27 cellular contexts compared by ENCODE assay signal in the genomic region with DNA sequence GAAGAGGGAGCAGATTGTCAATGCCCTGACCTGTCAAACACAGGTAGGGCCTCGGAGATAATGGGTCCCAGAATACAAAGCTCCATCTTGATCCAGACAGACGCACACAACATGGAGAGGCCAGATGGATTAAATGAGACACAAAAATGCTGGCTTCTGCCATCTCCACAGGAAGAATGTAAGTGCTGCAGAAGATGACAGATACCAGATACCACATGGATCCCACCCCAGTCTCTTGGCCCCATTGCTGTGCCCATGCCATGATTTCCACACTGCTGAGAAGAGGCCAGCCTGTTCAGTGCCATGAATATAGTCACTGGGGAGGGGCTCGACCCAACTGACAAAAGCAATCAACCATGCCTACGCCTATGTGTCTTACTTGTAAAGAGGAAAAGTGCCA.
"Had no signal": no experiment of that assay in that cellular context is flagged by ENCODE, and none has a peak within 500 bp of the region (broad histone marks: within the 10 kb centered on the region; RNA-seq: fewer than 3 reads in every experiment).

No MANE protein-coding gene starts in this region.

- FAIRE-seq: endothelial cell of umbilical vein, islet of Langerhans had no signal

- H3K4me2 ChIP-seq: neural progenitor cell, smooth muscle cell had no signal

- H3K9me3 ChIP-seq: breast epithelium, left ventricle myocardium inferior, right atrium auricular region, upper lobe of left lung, vagina had no signal

- H3K36me3 ChIP-seq: breast epithelium, neural progenitor cell, right atrium auricular region had no signal

- H3K27ac ChIP-seq: breast epithelium, foreskin keratinocyte, left ventricle myocardium inferior, neural progenitor cell, parathyroid adenoma, right atrium auricular region, upper lobe of left lung, vagina had no signal

- H3K4me3 ChIP-seq: breast epithelium, left ventricle myocardium inferior, lung, neural progenitor cell, right atrium auricular region, smooth muscle cell, upper lobe of left lung, vagina had no signal

- H3K4me1 ChIP-seq: breast epithelium, foreskin keratinocyte, neural progenitor cell, upper lobe of left lung had no signal

- H3K9ac ChIP-seq: neural progenitor cell, parathyroid adenoma had no signal

- DNase-seq: activated CD4-positive, alpha-beta T cell treated with anti-CD3 and anti-CD28 coated beads for 36 hours; activated CD4-positive, alpha-beta T cell treated with anti-CD3 and anti-CD28 coated beads, Interleukin-2, amount 50 U/mL, for 4 hours; activated CD4-positive, CD25-positive, alpha-beta regulatory T cell; activated naive CD4-positive, alpha-beta T cell; activated T-cell treated with anti-CD3 and anti-CD28 coated beads for 4 hours; activated T-cell treated with anti-CD3 and anti-CD28 coated beads, Interleukin-2, amount 50 U/mL, for 72 hours; central memory CD4-positive, alpha-beta T cell; foreskin keratinocyte; left ventricle myocardium inferior; occipital lobe; stimulated activated CD4-positive, alpha-beta T cell treated with anti-CD3 and anti-CD28 coated beads, Interleukin-1b, Interleukin-23, amount 100 ng/mL, for 48 hours; stimulated activated CD4-positive, alpha-beta T cell treated with anti-CD3 and anti-CD28 coated beads, Interleukin-4, amount 100 ng/mL, for 4 hours; stimulated activated CD8-positive, alpha-beta memory T cell treated with anti-CD3 and anti-CD28 coated beads, Interleukin-4, amount 100 ng/mL, for 48 hours; stimulated activated naive CD8-positive, alpha-beta T cell treated with anti-CD3 and anti-CD28 coated beads, Interleukin-15, amount 100 ng/mL, for 72 hours; substantia nigra; upper lobe of left lung had no signal

- H3K79me2 ChIP-seq: parathyroid adenoma had no signal

- ATAC-seq: activated CD4-positive, alpha-beta T cell treated with anti-CD3 and anti-CD28 coated beads for 36 hours; activated naive CD4-positive, alpha-beta T cell treated with anti-CD3 and anti-CD28 coated beads, Interleukin-2, amount 50 U/mL, for 72 hours; activated T-cell treated with anti-CD3 and anti-CD28 coated beads, Interleukin-2, amount 50 U/mL, for 72 hours; foreskin keratinocyte; stimulated activated memory B cell treated with anti-CD40 and anti-IgM and Interleukin-4, amounts not matched to agents 10 μg/mL and 1 μg/mL and 100 μg/mL, for 72 hours; stimulated activated naive CD8-positive, alpha-beta T cell treated with anti-CD3 and anti-CD28 coated beads, Interleukin-15, amount 100 ng/mL, for 72 hours had no signal

- H2AFZ ChIP-seq: neural progenitor cell, parathyroid adenoma had no signal

- H3K27me3 ChIP-seq: breast epithelium, foreskin keratinocyte, neural progenitor cell, right atrium auricular region, upper lobe of left lung, vagina had no signal
